In genomic region chr1:39574646-39575045, GRCh38 we compare ENCODE assay signal across 7 cellular contexts. TPM values are rescaled to one million over a fixed set of nuclear protein-coding genes. Genes with fewer than 3 reads are reported as not detected.
DNase-seq lines count a peak whose midpoint lies in the region; TF ChIP-seq lines count a peak whose summit lies in the region.

No MANE protein-coding gene starts in this region.

- H3K27ac ChIP-seq in SJCRH30 (peak overlapping the region; percentile 78), esophagus squamous epithelium (peak overlapping the region; percentile 89 to 94 (median 92)), caudate nucleus (ENCODE audit: low read depth, low read length) (no peak overlapping the region)

- H3K36me3 ChIP-seq in SJCRH30 (peaks cover 63% of the 10 kb centered on the region), esophagus squamous epithelium (peaks cover 21 to 47% (median 22%) of the 10 kb centered on the region in 3 donors)

- POLR2A ChIA-PET in HEK293T (lab: Yijun Ruan, JAX), result interaction anchor here (1.1 to 1.9 kb wide), 3 partner anchors 13 to 22 kb away, joined by 3 to 8 read pairs (median 8); no protein-coding TSS in a partner anchor
- POLR2A ChIA-PET in GM10248 (lab: Yijun Ruan, JAX), result interaction anchor here (0.5 to 0.6 kb wide), 2 partner anchors 231 to 819 kb away, joined by 6 read pairs; no protein-coding TSS in a partner anchor

- H3K27me3 Mint-ChIP-seq in nephron progenitor cell (ENCODE audit: low read depth, poor library complexity), result peaks cover 9% of the 10 kb centered on the region

- TF ChIP-seq POLR2A in esophagus squamous epithelium (IDR thresholded peaks at IDR 0.05), result no peak

- H3K27ac Mint-ChIP-seq in nephron progenitor cell, result no peak overlapping the region

- intact Hi-C loops in esophagus squamous epithelium (cut with DNase I), result no loop called here

- H3K9me3 ChIP-seq in SJCRH30 (replicated peaks) (no peaks in the 10 kb centered on the region), esophagus squamous epithelium (no peaks in the 10 kb centered on the region)

- CTCF ChIA-PET in HEK293T (lab: Yijun Ruan, JAX) (interaction anchor here (0.9 to 3.2 kb wide), 2 partner anchors 32 to 84 kb away, joined by 3 to 12 read pairs; no protein-coding TSS in a partner anchor), GM10248 (lab: Yijun Ruan, JAX) (interaction anchor here (1.1 to 3.1 kb wide), 9 partner anchors 10 to 382 kb away, joined by 3 to 12 read pairs (median 5); no protein-coding TSS in a partner anchor)

- H3K4me1 Mint-ChIP-seq in nephron progenitor cell, result peaks cover 38% of the 10 kb centered on the region

- DNase-seq in HEK293T (ENCODE audit: extremely low spot score) (peak; percentile 44), SJCRH30 (peak; percentile 62 to 68), esophagus squamous epithelium (lab: John Stamatoyannopoulos, UW) (no peak), nephron progenitor cell (peak; percentile 22), caudate nucleus (lab: John Stamatoyannopoulos, UW) (no peak), GM10248 (ENCODE audit: extremely low spot score) (no peak), NCI-H774 (lab: John Stamatoyannopoulos, UW) (no peak)

- H3K4me3 Mint-ChIP-seq in nephron progenitor cell, result peak overlapping the region; percentile 92

- H3K9me3 Mint-ChIP-seq in nephron progenitor cell, result no peaks in the 10 kb centered on the region

- peak overlapping the region; percentile 95 for H3K4me3 ChIP-seq in SJCRH30
- peak overlapping the region; percentile 65 to 97 (median 72) for H3K4me3 ChIP-seq in esophagus squamous epithelium

- H3K36me3 Mint-ChIP-seq in nephron progenitor cell (ENCODE audit: low read depth), result peaks cover 36% of the 10 kb centered on the region

- WGBS in esophagus squamous epithelium, 2 donors, result 9 to 26% methylated on average over 3 to 4 of the region's 5 CpGs

- peaks cover 8% of the 10 kb centered on the region; the same call in 1 of the 2 replicates for H3K4me1 ChIP-seq in SJCRH30
- peaks cover 20 to 40% (median 23%) of the 10 kb centered on the region in 3 donors for H3K4me1 ChIP-seq in esophagus squamous epithelium

- TF ChIP-seq CTCF in esophagus squamous epithelium (IDR thresholded peaks at IDR 0.05) (no peak), nephron progenitor cell (IDR thresholded peaks at IDR 0.05) (no peak), GM10248 (IDR thresholded peaks at IDR 0.05; ENCODE audit: control extremely low read depth, extremely low read depth, low read depth, missing control alignments) (no peak)

- H3K27me3 ChIP-seq in SJCRH30 (no peaks in the 10 kb centered on the region), esophagus squamous epithelium (no peaks in the 10 kb centered on the region)

TF ChIP-seq in HEK293T, 16 proteins besides CTCF, POLR2A, EP300 and RAD21:
- no peak for TF ChIP-seq FOXA1 (IDR thresholded peaks at IDR 0.05)
- 0 out of 2 replicates have a peak, but pooled peaks have one; percentile 5 for TF ChIP-seq L3MBTL2 (conservative IDR thresholded peaks at IDR 0.05)
- no peak for TF ChIP-seq ELF4 (IDR thresholded peaks at IDR 0.05)
- TF ChIP-seq LEF1 (IDR thresholded peaks at IDR 0.05; ENCODE audit: borderline replicate concordance), result no peak
- no peak for TF ChIP-seq SUZ12 (IDR thresholded peaks at IDR 0.05)
- TF ChIP-seq FOXM1 (IDR thresholded peaks at IDR 0.05; ENCODE audit: borderline replicate concordance), result no peak

RNA-seq across cellular contexts. Expression of gene PABPC4, which starts 1.9 kb away (rescaled TPM):
- total RNA-seq in SJCRH30 (2014; rRNA removed; shearing (Covaris generic)), result 254 and 270 TPM in 2 replicates
- 100 to 1,000 TPM in 2 of 4 donors, 10 to 100 TPM in 2; 72.2 to 165 (median 92.0) TPM for total RNA-seq in esophagus squamous epithelium

Comparison
In these comparisons a context has a peak if more than half of its experiments do, and no peak if none do; other contexts are left out.
1. DNase-seq: peak in HEK293T (single experiment), SJCRH30 (2 of 2) and nephron progenitor cell (single experiment); none in esophagus squamous epithelium (single experiment), caudate nucleus (0 of 61), GM10248 (single experiment) and NCI-H774 (single experiment).